In genomic region chr1:225652726-225653462, GRCh38 we compare ENCODE assay signal across 8 cellular contexts. TPM values are rescaled to one million over a fixed set of nuclear protein-coding genes. Genes with fewer than 3 reads are reported as not detected.
DNase-seq lines count a peak whose midpoint lies in the region; ATAC-seq and TF ChIP-seq lines count a peak whose summit lies in the region.

Gene ENAH (minus strand): TSS chr1:225653123. CDS start chr1:225652690, 433 bp downstream.

- H3K4me2 ChIP-seq in OCI-LY1 (ENCODE audit: low read length), result peak within 1 kb of the TSS; percentile 65

- no peaks in the 10 kb centered on the region for H3F3A ChIP-seq in OCI-LY1 (ENCODE audit: insufficient read depth, low read length)

- H3K9me2 ChIP-seq in OCI-LY1 (ENCODE audit: low read depth, low read length), result no peaks in the 10 kb centered on the region

- no peaks in the 10 kb centered on the region for H3K36me3 Mint-ChIP-seq in natural killer cell treated with Interleukin-12 subunit alpha and Interleukin-12 subunit beta and Interleukin-15 and Interleukin-18, amount 100 ng/mL, for 72 hours

- H2AFZ ChIP-seq in OCI-LY1 (ENCODE audit: low read length), result no peak within 1 kb of the TSS

- H3K27ac ChIP-seq in OCI-LY1 (ENCODE audit: low read depth, low read length, poor library complexity, severe bottlenecking) (no peak within 1 kb of the TSS), foreskin keratinocyte (peak within 1 kb of the TSS; percentile 87), thoracic aorta (peak within 1 kb of the TSS; percentile 98 to 99)

- peaks cover 29 to 54% of the 10 kb centered on the region in 2 donors for H3K27me3 Mint-ChIP-seq in natural killer cell treated with Interleukin-12 subunit alpha and Interleukin-12 subunit beta and Interleukin-15 and Interleukin-18, amount 100 ng/mL, for 72 hours

- H3K4me1 ChIP-seq in OCI-LY1 (ENCODE audit: insufficient read depth, low read length, severe bottlenecking) (peaks cover 6% of the 10 kb centered on the region), foreskin keratinocyte (peaks cover 32% of the 10 kb centered on the region), thoracic aorta (ENCODE audit: control insufficient read depth in 1 of 2, low read depth in 2 of 2) (peaks cover 22 to 52% of the 10 kb centered on the region in 2 donors)

- no peak within 1 kb of the TSS for H3K9ac ChIP-seq in OCI-LY1 (ENCODE audit: low read length)

- no peak for TF ChIP-seq POLR2A in GM18505 (IDR thresholded peaks at IDR 0.05; ENCODE audit: borderline replicate concordance, extremely low read depth, insufficient read depth, insufficient read length)

- H3K9me3 ChIP-seq in OCI-LY1 (ENCODE audit: low read length), result no peaks in the 10 kb centered on the region
- H3K9me3 ChIP-seq in thoracic aorta, result no peaks in the 10 kb centered on the region

- H3K36me3 ChIP-seq in OCI-LY1 (ENCODE audit: insufficient read depth, low read length) (no peaks in the 10 kb centered on the region), thoracic aorta (no peaks in the 10 kb centered on the region)

- peak within 1 kb of the TSS in 1 of 2 donors; percentile 40 for H3K27ac Mint-ChIP-seq in natural killer cell treated with Interleukin-12 subunit alpha and Interleukin-12 subunit beta and Interleukin-15 and Interleukin-18, amount 100 ng/mL, for 72 hours

- peaks cover 10% of the 10 kb centered on the region; the same call in 1 of the 2 replicates for H3K27me3 ChIP-seq in OCI-LY1 (ENCODE audit: insufficient read depth, low read length)
- H3K27me3 ChIP-seq in foreskin keratinocyte, result no peaks in the 10 kb centered on the region
- no peaks in the 10 kb centered on the region for H3K27me3 ChIP-seq in thoracic aorta (replicated peaks; ENCODE audit: insufficient read depth)

- DNase-seq in 8988T (peak; percentile 65), HT1080 (ENCODE audit: low read depth) (peak; percentile 14), foreskin keratinocyte (peak; percentile 30 to 54), thoracic aorta (ENCODE audit: low spot score) (peak; percentile 24)
- DNase-seq in activated naive CD4-positive, alpha-beta T cell treated with Interleukin-2 at 50 U/mL for 16 hours, result peak; percentile 40
- DNase-seq in natural killer cell treated with Interleukin-12 subunit alpha and Interleukin-12 subunit beta and Interleukin-15 and Interleukin-18, amount 100 ng/mL, for 72 hours (ENCODE audit: low spot score), result no peak

- no peaks in the 10 kb centered on the region for H3K9me3 Mint-ChIP-seq in natural killer cell treated with Interleukin-12 subunit alpha and Interleukin-12 subunit beta and Interleukin-15 and Interleukin-18, amount 100 ng/mL, for 72 hours

- H4K20me1 ChIP-seq in OCI-LY1 (ENCODE audit: insufficient read depth, low read length), result no peaks in the 10 kb centered on the region

- H3K4me3 ChIP-seq in OCI-LY1 (ENCODE audit: low read depth, low read length, poor library complexity, severe bottlenecking), result peak within 1 kb of the TSS; percentile 58
- peak within 1 kb of the TSS; percentile 87 for H3K4me3 ChIP-seq in thoracic aorta

- H3K4me1 Mint-ChIP-seq in natural killer cell treated with Interleukin-12 subunit alpha and Interleukin-12 subunit beta and Interleukin-15 and Interleukin-18, amount 100 ng/mL, for 72 hours (ENCODE audit: low read depth in 2 of 2), result peaks cover 10 to 15% of the 10 kb centered on the region in 2 donors

- no peak for TF ChIP-seq CTCF in OCI-LY1 (IDR thresholded peaks at IDR 0.05; ENCODE audit: low read length)
- no peak for TF ChIP-seq CTCF in foreskin keratinocyte (conservative IDR thresholded peaks at IDR 0.05)
- TF ChIP-seq CTCF in thoracic aorta (IDR thresholded peaks at IDR 0.05), result no peak

- no peaks in the 10 kb centered on the region for H3K79me2 ChIP-seq in OCI-LY1 (ENCODE audit: insufficient read depth, low read length)

- ATAC-seq in GM18505 (IDR thresholded peaks at IDR 0.05; ENCODE audit: unreplicated experiment) (peak; percentile 73), foreskin keratinocyte (peak; percentile 66), thoracic aorta (ENCODE audit: insufficient number of reproducible peaks, low FRiP score, low read depth) (peak; percentile 56)
- ATAC-seq in natural killer cell treated with Interleukin-12 subunit alpha and Interleukin-12 subunit beta and Interleukin-15 and Interleukin-18, amount 100 ng/mL, for 72 hours, result peak; percentile 78 to 83

- peak within 1 kb of the TSS; percentile 75 for H3K4me3 Mint-ChIP-seq in natural killer cell treated with Interleukin-12 subunit alpha and Interleukin-12 subunit beta and Interleukin-15 and Interleukin-18, amount 100 ng/mL, for 72 hours

RNA-seq across cellular contexts. Expression of gene ENAH, which starts in this region (rescaled TPM):
- 19.4 and 23.2 TPM in 2 replicates for total RNA-seq in HT1080 (2014; rRNA removed; shearing (Covaris generic))
- polyA plus RNA-seq in HT1080 (2015; cell fraction: cytosol; rRNA removed), result 20.7 and 30.6 TPM in 2 replicates
- 16.7 and 19.4 TPM in 2 replicates for polyA plus RNA-seq in HT1080 (2015; cell fraction: nucleus; rRNA removed)
- 58.4 and 75.0 TPM in 2 replicates for total RNA-seq in foreskin keratinocyte
- polyA plus RNA-seq in foreskin keratinocyte, result 8.1 and 13.2 TPM in 2 replicates
- under 1 TPM in 1 of 2 donors, not detected in 1; 0.52 TPM for total RNA-seq in natural killer cell treated with Interleukin-12 subunit alpha and Interleukin-12 subunit beta and Interleukin-15 and Interleukin-18, amount 100 ng/mL, for 72 hours
- 100 to 1,000 TPM; 111 to 119 TPM for total RNA-seq in thoracic aorta

Comparison
In these comparisons a context has a peak if more than half of its experiments do, and no peak if none do; other contexts are left out.
1. RNA of gene ENAH (total RNA-seq): 111 to 119 TPM in thoracic aorta, 58.4 to 75.0 TPM in foreskin keratinocyte and 19.4 to 23.2 TPM in HT1080; 0.52 TPM in natural killer cell treated with Interleukin-12 subunit alpha and Interleukin-12 subunit beta and Interleukin-15 and Interleukin-18, amount 100 ng/mL, for 72 hours; every median in the first group is over 10 times any median in the second.
2. Peak in ATAC-seq in natural killer cell treated with Interleukin-12 subunit alpha and Interleukin-12 subunit beta and Interleukin-15 and Interleukin-18, amount 100 ng/mL, for 72 hours; RNA of the gene not detected or under 1 TPM.
3. Peak in every context shown above with its lines, with median percentiles within 50 percentile points of each other: ATAC-seq.